9 cellular contexts compared by ENCODE assay signal in genomic region chrY:19744381-19745378, GRCh38. TPM values are rescaled to one million over a fixed set of nuclear protein-coding genes. Genes with fewer than 3 reads are reported as not detected.
DNase-seq lines count a peak whose midpoint lies in the region; ATAC-seq and TF ChIP-seq lines count a peak whose summit lies in the region.
"Had no signal": no experiment of that assay in that cellular context is flagged by ENCODE, and none has a peak within 500 bp of the region (broad histone marks: within the 10 kb centered on the region; RNA-seq: fewer than 3 reads in every experiment).

Gene KDM5D, minus strand, starts transcription at chrY:19744726. Its CDS starts 192 bp downstream, at chrY:19744534.

- no peaks in the 10 kb centered on the region for H3K4me1 ChIP-seq in psoas muscle

- peaks cover 21% of the 10 kb centered on the region for H3K36me3 Mint-ChIP-seq in activated T-cell treated with anti-CD3 and anti-CD28 coated beads, Interleukin-2, amount 50 U/mL, for 4 hours (ENCODE audit: insufficient read depth)

- H3K4me3 ChIP-seq in LNCaP clone FGC (ENCODE audit: low read depth, low read length): peak within 1 kb of the TSS; percentile 60
- no peak within 1 kb of the TSS for H3K4me3 ChIP-seq in psoas muscle
- H3K4me3 ChIP-seq: SK-N-MC had no signal

- peak; percentile 83 for DNase-seq in LNCaP clone FGC (ENCODE audit: low read depth)
- DNase-seq in activated T-cell treated with anti-CD3 and anti-CD28 coated beads, Interleukin-2, amount 50 U/mL, for 4 hours: no peak
- DNase-seq in iPS DF 19.7 (ENCODE audit: low read depth, low spot score): peak; percentile 42
- peak; percentile 36 for DNase-seq in stimulated activated CD8-positive, alpha-beta memory T cell treated with anti-CD3 and anti-CD28 coated beads, Interleukin-12 subunit alpha, Interleukin-12 subunit beta, amount 100 ng/mL, for 1 hour (ENCODE audit: low read depth)
- DNase-seq in NAMALWA (ENCODE audit: low spot score): no peak
- DNase-seq in psoas muscle: no peak
- DNase-seq in DMS153 (lab: John Stamatoyannopoulos, UW): no peak

- intact Hi-C loops in psoas muscle (cut with DNase I): no loop called here

- 1% methylated on average over 52 of the region's 52 CpGs; no CpG with 5 or more reads in 1 of the 3 donors for WGBS in psoas muscle, 3 donors

- H3K27me3 ChIP-seq in psoas muscle (ENCODE audit: insufficient read depth in 3 of 3, low read length in 2 of 3): no peaks in the 10 kb centered on the region

- H3K27me3 Mint-ChIP-seq in activated T-cell treated with anti-CD3 and anti-CD28 coated beads, Interleukin-2, amount 50 U/mL, for 4 hours (ENCODE audit: low read depth): no peaks in the 10 kb centered on the region

- ATAC-seq in GM19397 (IDR thresholded peaks at IDR 0.05; ENCODE audit: unreplicated experiment) (peak; percentile 83), psoas muscle (no peak)
- peak in 1 of 2 donors; percentile 84 for ATAC-seq in activated T-cell treated with anti-CD3 and anti-CD28 coated beads, Interleukin-2, amount 50 U/mL, for 4 hours

- no peaks in the 10 kb centered on the region for H3K36me3 ChIP-seq in psoas muscle (ENCODE audit: insufficient read depth in 1 of 2, low read depth in 1 of 2)

- no peak for TF ChIP-seq CTCF in LNCaP clone FGC (IDR thresholded peaks at IDR 0.05; ENCODE audit: control insufficient read depth, extremely low read depth, insufficient read depth)
- no peak for TF ChIP-seq CTCF in psoas muscle (IDR thresholded peaks at IDR 0.05)

- peaks cover 41% of the 10 kb centered on the region for H3K4me1 Mint-ChIP-seq in activated T-cell treated with anti-CD3 and anti-CD28 coated beads, Interleukin-2, amount 50 U/mL, for 4 hours (ENCODE audit: low read depth)

- H3K4me3 Mint-ChIP-seq in activated T-cell treated with anti-CD3 and anti-CD28 coated beads, Interleukin-2, amount 50 U/mL, for 4 hours: peak within 1 kb of the TSS; percentile 95

- no peaks in the 10 kb centered on the region for H3K9me3 ChIP-seq in psoas muscle

- no peaks in the 10 kb centered on the region for H3K9me3 Mint-ChIP-seq in activated T-cell treated with anti-CD3 and anti-CD28 coated beads, Interleukin-2, amount 50 U/mL, for 4 hours

- no peak within 1 kb of the TSS for H3K27ac ChIP-seq in psoas muscle
- H3K27ac ChIP-seq: SK-N-MC had no signal

RNA-seq across cellular contexts. Expression of gene KDM5D, which starts in this region (rescaled TPM):
- 10 to 100 TPM in 2 of 3 donors, under 1 TPM in 1; 0.08 to 35.9 (median 30.1) TPM for total RNA-seq in activated T-cell treated with anti-CD3 and anti-CD28 coated beads, Interleukin-2, amount 50 U/mL, for 4 hours
- not detected for total RNA-seq in psoas muscle
- 10 to 100 TPM in 1 of 3 donors, 1 to 10 TPM in 1, not detected in 1; 8.6 to 11.7 TPM for polyA plus RNA-seq in psoas muscle

Comparison
In these comparisons a context has a peak if more than half of its experiments do, and no peak if none do; other contexts are left out.
1. DNase-seq: peak in LNCaP clone FGC (single experiment), iPS DF 19.7 (single experiment) and stimulated activated CD8-positive, alpha-beta memory T cell treated with anti-CD3 and anti-CD28 coated beads, Interleukin-12 subunit alpha, Interleukin-12 subunit beta, amount 100 ng/mL, for 1 hour (single experiment); none in activated T-cell treated with anti-CD3 and anti-CD28 coated beads, Interleukin-2, amount 50 U/mL, for 4 hours (single experiment), NAMALWA (single experiment), psoas muscle (0 of 2) and DMS153 (single experiment).